23 cellular contexts compared by ENCODE assay signal in genomic region chr1:209526137-209526536, GRCh38. TPM values are rescaled to one million over a fixed set of nuclear protein-coding genes. Genes with fewer than 3 reads are reported as not detected.
"Had no signal": no experiment of that assay in that cellular context is flagged by ENCODE, and none has a peak within 500 bp of the region (broad histone marks: within the 10 kb centered on the region; RNA-seq: fewer than 3 reads in every experiment).

No MANE protein-coding gene starts in this region.

- H3K27me3 Mint-ChIP-seq: progenitor cell of endocrine pancreas had no signal

- H3K4me3 Mint-ChIP-seq: natural killer cell treated with Interleukin-12 subunit alpha and Interleukin-12 subunit beta and Interleukin-15 and Interleukin-18, amount 100 ng/mL, for 72 hours had no signal

- H3K27ac Mint-ChIP-seq: natural killer cell treated with Interleukin-12 subunit alpha and Interleukin-12 subunit beta and Interleukin-15 and Interleukin-18, amount 100 ng/mL, for 72 hours; progenitor cell of endocrine pancreas had no signal

- H3K36me3 ChIP-seq: heart left ventricle, left ventricle myocardium inferior, pancreas, suprapubic skin, thyroid gland, upper lobe of left lung, vagina had no signal

- ATAC-seq: heart left ventricle; natural killer cell treated with Interleukin-12 subunit alpha and Interleukin-12 subunit beta and Interleukin-15 and Interleukin-18, amount 100 ng/mL, for 72 hours; pancreas; right cardiac atrium had no signal

- DNase-seq: cortex of kidney; dorsolateral prefrontal cortex; effector CD8-positive, alpha-beta T cell; heart left ventricle; hippocampal formation; left ventricle myocardium inferior; mesenchymal stem cell; midbrain; occipital lobe; pancreas; right cardiac atrium; stimulated activated CD4-positive, alpha-beta T cell treated with anti-CD3 and anti-CD28 coated beads, Interleukin-15, amount 100 ng/mL, for 24 hours; stimulated activated CD4-positive, alpha-beta T cell treated with anti-CD3 and anti-CD28 coated beads, Interleukin-2, amount 100 ng/mL, for 24 hours; stimulated activated naive CD4-positive, alpha-beta T cell; thyroid gland had no signal

- H3K4me1 ChIP-seq: heart left ventricle, left ventricle myocardium inferior, thyroid gland, vagina had no signal

- H3K27me3 ChIP-seq: pancreas, thyroid gland, upper lobe of left lung, vagina had no signal

- H3K9me3 ChIP-seq: heart left ventricle, left ventricle myocardium inferior, pancreas, suprapubic skin, thyroid gland, upper lobe of left lung, vagina had no signal

- H3K4me3 ChIP-seq: dorsolateral prefrontal cortex, heart left ventricle, left ventricle myocardium inferior, lung, pancreas, suprapubic skin, thyroid gland, upper lobe of left lung, vagina had no signal

- H3K9me3 Mint-ChIP-seq: natural killer cell treated with Interleukin-12 subunit alpha and Interleukin-12 subunit beta and Interleukin-15 and Interleukin-18, amount 100 ng/mL, for 72 hours had no signal

- H3K27ac ChIP-seq: dorsolateral prefrontal cortex, heart left ventricle, left ventricle myocardium inferior, pancreas, thyroid gland, upper lobe of left lung, vagina had no signal

- FAIRE-seq: frontal cortex, islet of Langerhans, pancreas had no signal

RNA-seq across cellular contexts. Expression of gene CAMK1G, which starts 57.4 kb away (rescaled TPM):
- total RNA-seq: left ventricle myocardium inferior; natural killer cell treated with Interleukin-12 subunit alpha and Interleukin-12 subunit beta and Interleukin-15 and Interleukin-18, amount 100 ng/mL, for 72 hours; thyroid gland; vagina had no signal
- polyA plus RNA-seq: heart left ventricle had no signal
